Comparison of ENCODE assay signal across 8 cellular contexts in the genomic region with DNA sequence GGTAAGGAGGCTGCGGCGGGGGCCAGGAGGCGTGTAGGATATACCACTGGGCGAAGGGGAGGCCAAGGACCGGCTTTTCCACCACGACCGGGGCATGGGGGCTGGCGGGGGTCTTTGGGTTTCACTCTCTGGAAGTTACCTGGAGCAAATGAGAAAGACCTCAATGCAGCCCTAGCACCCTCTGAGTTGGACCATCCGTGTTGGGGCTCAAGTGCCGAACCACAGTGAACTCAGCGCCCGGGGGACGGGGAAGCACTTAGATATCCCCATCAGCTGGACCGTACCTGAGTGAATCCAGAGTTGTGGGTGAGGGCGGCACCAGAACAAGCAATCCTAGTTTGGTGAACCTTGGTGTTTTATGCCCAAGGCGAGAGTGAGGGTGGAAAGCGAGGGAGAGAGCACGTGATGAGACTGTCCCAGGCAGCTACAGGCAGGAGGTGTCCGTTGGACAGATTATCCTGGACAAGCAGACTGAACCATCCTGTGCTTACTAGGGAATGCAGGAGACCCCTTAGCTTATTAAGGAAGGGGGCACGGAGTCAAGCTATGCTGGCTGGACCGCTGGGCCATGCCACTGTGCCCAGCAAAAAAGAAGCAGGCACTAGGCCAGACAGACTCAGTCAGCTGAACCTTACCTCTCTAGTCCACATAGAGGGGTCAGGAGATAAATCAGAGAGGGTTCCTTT. TPM values are rescaled to one million over a fixed set of nuclear protein-coding genes. Genes with fewer than 3 reads are reported as not detected.
DNase-seq lines count a peak whose midpoint lies in the region; ATAC-seq, FAIRE-seq and TF ChIP-seq lines count a peak whose summit lies in the region.

No MANE protein-coding gene starts in this region.

- H3K79me2 ChIP-seq in K562 (ENCODE audit: control insufficient read depth, insufficient read depth, low read length), result peaks cover 43% of the 10 kb centered on the region

- no peaks in the 10 kb centered on the region for H3K9me3 Mint-ChIP-seq in activated T-cell treated with anti-CD3 and anti-CD28 coated beads, Interleukin-2, amount 50 U/mL, for 24 hours

- TF ChIP-seq POLR2A in K562 (conservative IDR thresholded peaks at IDR 0.05), result no peak
- no peak for TF ChIP-seq POLR2A in lower leg skin (IDR thresholded peaks at IDR 0.05)

- peak overlapping the region; percentile 94 for H2AFZ ChIP-seq in K562 (ENCODE audit: low read depth, low read length)

- TF ChIP-seq RAD21 in K562 (CRISPR knock-in tag; conservative IDR thresholded peaks at IDR 0.05 in 1 of 2, IDR thresholded peaks at IDR 0.05 in 1 of 2), result no peak

- peak overlapping the region; percentile 63 for H3K4me3 ChIP-seq in K562
- H3K4me3 ChIP-seq in lower leg skin (ENCODE audit: low read depth, poor library complexity, severe bottlenecking), result peak overlapping the region; percentile 67
- peak overlapping the region; percentile 75 to 87 for H3K4me3 ChIP-seq in tibial artery

- no peak for TF ChIP-seq CTCF in K562 (IDR thresholded peaks at IDR 0.05 in 2 of 3, conservative IDR thresholded peaks at IDR 0.05 in 1 of 3; ENCODE audit: insufficient read depth in 2 of 3, low read depth in 1 of 3, low read length in 3 of 3)
- TF ChIP-seq CTCF in lower leg skin (IDR thresholded peaks at IDR 0.05), result no peak
- TF ChIP-seq CTCF in tibial artery (IDR thresholded peaks at IDR 0.05), result no peak

- H3K4me1 ChIP-seq in K562 (replicated peaks in 1 of 2; ENCODE audit: control insufficient read depth in 2 of 2, insufficient read depth in 2 of 2, low read length in 2 of 2) (peaks cover 8 to 19% of the 10 kb centered on the region in 2 experiments), tibial artery (peaks cover 5 to 38% (median 31%) of the 10 kb centered on the region in 4 donors)

- H3K4me2 ChIP-seq in K562 (ENCODE audit: insufficient read depth, low read length), result peak overlapping the region; percentile 99

- WGBS in K562 (ENCODE audit: insufficient coverage, low coverage, missing lambda C conversion rate), result 5% methylated on average over 17 of the region's 21 CpGs
- 7 to 8% methylated on average over 17 to 19 of the region's 21 CpGs for WGBS in lower leg skin, 2 donors

- FAIRE-seq in K562 (lab: Jason Lieb, UNC), result no peak

- no peaks in the 10 kb centered on the region for H3K9me1 ChIP-seq in K562 (ENCODE audit: control insufficient read depth, insufficient read depth, low read length)

- peak overlapping the region; percentile 100 for H3K4me3 Mint-ChIP-seq in activated T-cell treated with anti-CD3 and anti-CD28 coated beads, Interleukin-2, amount 50 U/mL, for 24 hours

- peaks cover 11% of the 10 kb centered on the region for H4K20me1 ChIP-seq in K562 (replicated peaks; ENCODE audit: control insufficient read depth, insufficient read depth, low read length)

- no peak for DNase-seq in activated T-cell treated with anti-CD3 and anti-CD28 coated beads, Interleukin-2, amount 50 U/mL, for 24 hours
- no peak for DNase-seq in activated T-cell treated with anti-CD3 and anti-CD28 coated beads, Interleukin-2, amount 50 U/mL, for 1 hour
- DNase-seq in K562 (ENCODE audit: extremely low read depth in 1 of 4, low spot score in 3 of 4), result no peak
- no peak for DNase-seq in lower leg skin (ENCODE audit: low spot score in 2 of 2)
- no peak for DNase-seq in tibial artery
- no peak for DNase-seq in NCI-H1105 treated with DMSO at 0.1 percent for 48 hours (lab: John Stamatoyannopoulos, UW)
- no peak for DNase-seq in T1000 (lab: John Stamatoyannopoulos, UW)
- DNase-seq in effector CD4-positive, alpha-beta T cell, result no peak

- peak overlapping the region; percentile 90 to 93 for H3K9ac ChIP-seq in K562 (ENCODE audit: insufficient read depth in 1 of 2, low read depth in 2 of 2, low read length in 2 of 2)

- in situ Hi-C loops in K562 (cut with MboI), result no loop called here

- peaks cover 55% of the 10 kb centered on the region for H3K36me3 Mint-ChIP-seq in activated T-cell treated with anti-CD3 and anti-CD28 coated beads, Interleukin-2, amount 50 U/mL, for 24 hours (ENCODE audit: low read depth)

- peaks cover 32% of the 10 kb centered on the region; the same call in 2 of the 3 replicates for H3K36me3 ChIP-seq in K562 (ENCODE audit: control insufficient read depth, insufficient read depth, low read length)
- peaks cover 31 to 43% (median 35%) of the 10 kb centered on the region in 3 donors for H3K36me3 ChIP-seq in tibial artery

- H3K9me3 ChIP-seq in K562 (replicated peaks; ENCODE audit: control insufficient read depth, insufficient read depth, low read depth, low read length) (no peaks in the 10 kb centered on the region), tibial artery (no peaks in the 10 kb centered on the region)

- intact Hi-C loops in K562 (cut with micrococcal nuclease), result no loop called here
- intact Hi-C loops in lower leg skin (cut with DNase I; ENCODE audit: low total_unique reads), result no loop called here
- intact Hi-C loops in tibial artery (cut with DNase I; ENCODE audit: low total_unique reads), result no loop called here

- H3K27ac Mint-ChIP-seq in activated T-cell treated with anti-CD3 and anti-CD28 coated beads, Interleukin-2, amount 50 U/mL, for 24 hours, result peak overlapping the region; percentile 99

- CTCF ChIA-PET in K562 (lab: Yijun Ruan, JAX; ENCODE audit: low intra/inter-chr PET ratio), result interaction anchor here (0.6 kb wide), 1 partner anchor 101 kb away, joined by 3 read pairs; a partner anchor contains a TSS

- H3K27ac ChIP-seq in K562 (ENCODE audit: extremely low read depth, low read depth, low read length), result peak overlapping the region; percentile 97
- peak overlapping the region; percentile 81 to 82 for H3K27ac ChIP-seq in tibial artery

- H3K27me3 ChIP-seq in K562 (ENCODE audit: control insufficient read depth in 2 of 2, insufficient read depth in 2 of 2, low read length in 2 of 2) (no peaks in the 10 kb centered on the region), tibial artery (no peaks in the 10 kb centered on the region)

- TF ChIP-seq EP300 in K562 (IDR thresholded peaks at IDR 0.05; ENCODE audit: low read length), result no peak

- BruUV-seq in K562 (replicated peaks; lab: Mats Ljungman, UMichigan), result TSS peak; percentile 79

- peaks cover 32% of the 10 kb centered on the region for H3K4me1 Mint-ChIP-seq in activated T-cell treated with anti-CD3 and anti-CD28 coated beads, Interleukin-2, amount 50 U/mL, for 24 hours (ENCODE audit: low read depth)

- no peak for ATAC-seq in K562

- POLR2A ChIA-PET in K562 (lab: Yijun Ruan, JAX), result interaction anchor here (0.6 to 2.2 kb wide), 12 partner anchors 9 to 1039 kb away, joined by 3 to 10 read pairs (median 4); a partner anchor contains a TSS

- H3K27me3 Mint-ChIP-seq in activated T-cell treated with anti-CD3 and anti-CD28 coated beads, Interleukin-2, amount 50 U/mL, for 24 hours, result no peaks in the 10 kb centered on the region

RNA-seq across cellular contexts. Expression of a gene that starts 0.5 kb away (rescaled TPM):
- total RNA-seq in K562 (2011; cell fraction: chromatin; rRNA removed; ENCODE audit: low replicate concordance), result 14.2 and 56.9 TPM in 2 replicates
- total RNA-seq in K562 (2011; cell fraction: nucleolus; rRNA removed), result 50.0 and 64.0 TPM in 2 replicates
- total RNA-seq in K562 (2011; cell fraction: nucleoplasm; rRNA removed), result 23.1 and 31.1 TPM in 2 replicates
- 67.7 and 89.3 TPM in 2 replicates for total RNA-seq in K562 (2014; rRNA removed)
- 21.6 and 26.0 TPM in 2 replicates for total RNA-seq in K562 (2014; rRNA removed; fragmentation: Illumina TruSeq; extraction: Trizol)
- total RNA-seq in K562 (2015; rRNA removed; fragmentation: Illumina TruSeq; extraction: Trizol), result 50.1 TPM in 2 replicates
- total RNA-seq in K562 (2021), result 51.8 and 55.3 TPM in 2 replicates
- polyA plus RNA-seq in K562 (2011; rRNA removed), result 63.5 and 79.5 TPM in 2 replicates
- 84.9 and 186 TPM in 2 replicates for polyA plus RNA-seq in K562 (2011; cell fraction: cytosol; rRNA removed)
- polyA plus RNA-seq in K562 (2011; cell fraction: nucleus; rRNA removed), result 67.3 and 105 TPM in 2 replicates
- polyA plus RNA-seq in K562 (2012), result 61.4 and 90.6 TPM in 2 replicates
- polyA plus RNA-seq in K562 (2014; fragmentation: Illumina TruSeq; extraction: Trizol), result 68.4 and 73.2 TPM in 2 replicates
- polyA plus RNA-seq in K562 (2014; fragmentation: Nextera tagmentation; extraction: Ambion mirVana), result 10 to 100 TPM in 1 of 2 experiments, 1 to 10 TPM in 1; 8.3 to 29.1 TPM
- 83.5 and 85.1 TPM in 2 replicates for polyA plus RNA-seq in K562 (2014; rRNA removed)
- 26.3 and 49.6 TPM in 2 replicates for polyA minus RNA-seq in K562 (2011; rRNA and poly(A)+ RNA removed)
- 25.6 and 35.6 TPM in 2 replicates for polyA minus RNA-seq in K562 (2011; cell fraction: cytosol; rRNA and poly(A)+ RNA removed)
- 9.1 and 13.1 TPM in 2 replicates for polyA minus RNA-seq in K562 (2011; cell fraction: nucleus; rRNA and poly(A)+ RNA removed)
- total RNA-seq in lower leg skin, result 10 to 100 TPM; 43.2 to 63.2 (median 53.4) TPM

RNA-seq across cellular contexts. Expression of a gene that starts 3.3 kb away (rescaled TPM):
- total RNA-seq in K562 (2011; cell fraction: chromatin; rRNA removed; ENCODE audit: low replicate concordance), result 38.3 and 82.0 TPM in 2 replicates
- total RNA-seq in K562 (2011; cell fraction: nucleolus; rRNA removed), result 75.4 and 76.0 TPM in 2 replicates
- total RNA-seq in K562 (2011; cell fraction: nucleoplasm; rRNA removed), result 75.5 and 81.6 TPM in 2 replicates
- 375 and 478 TPM in 2 replicates for total RNA-seq in K562 (2014; rRNA removed)
- total RNA-seq in K562 (2014; rRNA removed; fragmentation: Illumina TruSeq; extraction: Trizol), result 97.4 and 105 TPM in 2 replicates
- total RNA-seq in K562 (2015; rRNA removed; fragmentation: Illumina TruSeq; extraction: Trizol), result 127 and 137 TPM in 2 replicates
- 158 and 173 TPM in 2 replicates for total RNA-seq in K562 (2021)
- polyA plus RNA-seq in K562 (2011; rRNA removed), result 137 and 153 TPM in 2 replicates
- polyA plus RNA-seq in K562 (2011; cell fraction: cytosol; rRNA removed), result 153 and 204 TPM in 2 replicates
- 104 and 117 TPM in 2 replicates for polyA plus RNA-seq in K562 (2011; cell fraction: nucleus; rRNA removed)
- 208 and 221 TPM in 2 replicates for polyA plus RNA-seq in K562 (2012)
- 126 and 135 TPM in 2 replicates for polyA plus RNA-seq in K562 (2014; fragmentation: Illumina TruSeq; extraction: Trizol)
- 10 to 100 TPM; 36.7 to 40.5 TPM for polyA plus RNA-seq in K562 (2014; fragmentation: Nextera tagmentation; extraction: Ambion mirVana)
- polyA plus RNA-seq in K562 (2014; rRNA removed), result 487 and 512 TPM in 2 replicates
- polyA minus RNA-seq in K562 (2011; rRNA and poly(A)+ RNA removed), result 52.4 and 52.9 TPM in 2 replicates
- 32.0 and 35.9 TPM in 2 replicates for polyA minus RNA-seq in K562 (2011; cell fraction: cytosol; rRNA and poly(A)+ RNA removed)
- 18.3 and 22.5 TPM in 2 replicates for polyA minus RNA-seq in K562 (2011; cell fraction: nucleus; rRNA and poly(A)+ RNA removed)
- 100 to 1,000 TPM; 358 to 439 (median 390) TPM for total RNA-seq in lower leg skin

RNA-seq across cellular contexts. Expression of a gene that starts 13.8 kb away (rescaled TPM):
- not detected in 2 replicates for total RNA-seq in K562 (2011; cell fraction: chromatin; rRNA removed; ENCODE audit: low replicate concordance)
- total RNA-seq in K562 (2011; cell fraction: nucleolus; rRNA removed), result 0.33 TPM in 1 of 2 replicates, not detected in the other
- not detected in 2 replicates for total RNA-seq in K562 (2011; cell fraction: nucleoplasm; rRNA removed)
- total RNA-seq in K562 (2014; rRNA removed) (not detected in 2 replicates), K562 (2014; rRNA removed; fragmentation: Illumina TruSeq; extraction: Trizol) (not detected in 2 replicates), K562 (2015; rRNA removed; fragmentation: Illumina TruSeq; extraction: Trizol) (not detected in 2 replicates), K562 (2021) (not detected in 2 replicates), lower leg skin (100 to 1,000 TPM in 2 of 4 donors, 10 to 100 TPM in 2; 58.3 to 116 (median 85.5) TPM)
- polyA plus RNA-seq in K562 (2011; rRNA removed) (not detected in 2 replicates), K562 (2014; fragmentation: Illumina TruSeq; extraction: Trizol) (not detected in 2 replicates), K562 (2014; fragmentation: Nextera tagmentation; extraction: Ambion mirVana) (not detected), K562 (2014; rRNA removed) (not detected in 2 replicates)
- polyA plus RNA-seq in K562 (2011; cell fraction: cytosol; rRNA removed), result 0.04 TPM in 1 of 2 replicates, not detected in the other
- polyA plus RNA-seq in K562 (2011; cell fraction: nucleus; rRNA removed), result not detected in 2 replicates
- polyA plus RNA-seq in K562 (2012), result not detected in 2 replicates
- polyA minus RNA-seq in K562 (2011; rRNA and poly(A)+ RNA removed), result not detected in 2 replicates
- polyA minus RNA-seq in K562 (2011; cell fraction: cytosol; rRNA and poly(A)+ RNA removed), result not detected in 2 replicates
- not detected in 2 replicates for polyA minus RNA-seq in K562 (2011; cell fraction: nucleus; rRNA and poly(A)+ RNA removed)

RNA-seq across cellular contexts. Expression of a gene that starts 14.1 kb away (rescaled TPM):
- 399 and 932 TPM in 2 replicates for total RNA-seq in K562 (2011; cell fraction: chromatin; rRNA removed; ENCODE audit: low replicate concordance)
- total RNA-seq in K562 (2011; cell fraction: nucleolus; rRNA removed), result 499 and 534 TPM in 2 replicates
- 285 and 332 TPM in 2 replicates for total RNA-seq in K562 (2011; cell fraction: nucleoplasm; rRNA removed)
- total RNA-seq in K562 (2014; rRNA removed) (25.7 and 36.2 TPM in 2 replicates), K562 (2014; rRNA removed; fragmentation: Illumina TruSeq; extraction: Trizol) (30.0 and 40.3 TPM in 2 replicates), K562 (2015; rRNA removed; fragmentation: Illumina TruSeq; extraction: Trizol) (53.8 and 55.5 TPM in 2 replicates), K562 (2021) (107 and 126 TPM in 2 replicates), lower leg skin (100 to 1,000 TPM in 1 of 4 donors, 10 to 100 TPM in 3; 58.3 to 160 (median 89.9) TPM)
- polyA plus RNA-seq in K562 (2011; rRNA removed) (88.4 and 110 TPM in 2 replicates), K562 (2014; fragmentation: Illumina TruSeq; extraction: Trizol) (66.6 and 67.0 TPM in 2 replicates), K562 (2014; fragmentation: Nextera tagmentation; extraction: Ambion mirVana) (1 to 10 TPM; 6.0 to 6.3 TPM), K562 (2014; rRNA removed) (78.0 and 80.9 TPM in 2 replicates)
- polyA plus RNA-seq in K562 (2011; cell fraction: cytosol; rRNA removed), result 74.1 and 101 TPM in 2 replicates
- 461 and 669 TPM in 2 replicates for polyA plus RNA-seq in K562 (2011; cell fraction: nucleus; rRNA removed)
- 50.2 and 61.0 TPM in 2 replicates for polyA plus RNA-seq in K562 (2012)
- polyA minus RNA-seq in K562 (2011; rRNA and poly(A)+ RNA removed), result 149 and 177 TPM in 2 replicates
- 90.2 and 132 TPM in 2 replicates for polyA minus RNA-seq in K562 (2011; cell fraction: cytosol; rRNA and poly(A)+ RNA removed)
- polyA minus RNA-seq in K562 (2011; cell fraction: nucleus; rRNA and poly(A)+ RNA removed), result 220 and 239 TPM in 2 replicates

RNA-seq across cellular contexts. Expression of a gene that starts 37.5 kb away (rescaled TPM):
- 72.7 and 90.1 TPM in 2 replicates for total RNA-seq in K562 (2011; cell fraction: chromatin; rRNA removed; ENCODE audit: low replicate concordance)
- 32.6 and 41.0 TPM in 2 replicates for total RNA-seq in K562 (2011; cell fraction: nucleolus; rRNA removed)
- 39.9 and 41.2 TPM in 2 replicates for total RNA-seq in K562 (2011; cell fraction: nucleoplasm; rRNA removed)
- total RNA-seq in K562 (2014; rRNA removed), result 15.0 and 15.2 TPM in 2 replicates
- total RNA-seq in K562 (2014; rRNA removed; fragmentation: Illumina TruSeq; extraction: Trizol), result 6.3 and 8.8 TPM in 2 replicates
- total RNA-seq in K562 (2015; rRNA removed; fragmentation: Illumina TruSeq; extraction: Trizol), result 6.6 and 8.7 TPM in 2 replicates
- total RNA-seq in K562 (2021), result 13.1 and 17.0 TPM in 2 replicates
- 9.9 and 15.3 TPM in 2 replicates for polyA plus RNA-seq in K562 (2011; rRNA removed)
- polyA plus RNA-seq in K562 (2011; cell fraction: cytosol; rRNA removed), result 7.1 and 8.6 TPM in 2 replicates
- polyA plus RNA-seq in K562 (2011; cell fraction: nucleus; rRNA removed), result 62.2 and 67.4 TPM in 2 replicates
- 14.8 and 27.9 TPM in 2 replicates for polyA plus RNA-seq in K562 (2012)
- 12.9 and 14.1 TPM in 2 replicates for polyA plus RNA-seq in K562 (2014; fragmentation: Illumina TruSeq; extraction: Trizol)
- 1 to 10 TPM; 1.3 to 1.5 TPM for polyA plus RNA-seq in K562 (2014; fragmentation: Nextera tagmentation; extraction: Ambion mirVana)
- polyA plus RNA-seq in K562 (2014; rRNA removed), result 16.1 and 17.2 TPM in 2 replicates
- polyA minus RNA-seq in K562 (2011; rRNA and poly(A)+ RNA removed), result 8.0 and 8.6 TPM in 2 replicates
- polyA minus RNA-seq in K562 (2011; cell fraction: cytosol; rRNA and poly(A)+ RNA removed), result 1.9 and 3.3 TPM in 2 replicates
- 16.7 and 17.0 TPM in 2 replicates for polyA minus RNA-seq in K562 (2011; cell fraction: nucleus; rRNA and poly(A)+ RNA removed)
- 100 to 1,000 TPM in 1 of 4 donors, 10 to 100 TPM in 3; 49.9 to 122 (median 65.8) TPM for total RNA-seq in lower leg skin

Comparison
In these comparisons a context has a peak if more than half of its experiments do, and no peak if none do; other contexts are left out.
1. RNA of a gene that starts 13.8 kb away (total RNA-seq): 58.3 to 116 TPM in lower leg skin; 0.33 TPM in K562; every median in the first group is over 10 times any median in the second.
2. Peak in every context shown above with its lines, with median percentiles within 50 percentile points of each other: H3K4me3 ChIP-seq.